Comparison of ENCODE assay signal across 8 cellular contexts in the genomic region with DNA sequence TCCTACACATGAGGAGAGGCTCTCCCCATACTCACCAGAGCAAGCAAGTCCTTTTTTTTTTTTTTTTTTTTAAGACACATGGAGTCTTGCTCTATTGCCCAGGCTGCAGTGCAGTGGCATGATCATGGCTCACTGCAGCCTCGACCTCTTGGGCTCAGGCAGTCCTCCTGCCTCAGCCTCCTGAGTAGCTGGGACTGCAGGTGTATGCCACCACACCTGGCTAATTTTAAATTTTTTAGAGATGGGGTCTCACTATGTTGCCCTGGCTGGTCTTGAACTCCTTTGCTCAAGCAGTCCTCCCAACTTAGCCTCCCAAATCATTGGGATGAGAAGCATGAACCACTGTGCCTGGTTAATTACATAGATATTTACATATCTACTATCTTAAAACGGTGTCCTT. TPM values are rescaled to one million over a fixed set of nuclear protein-coding genes. Genes with fewer than 3 reads are reported as not detected.
DNase-seq lines count a peak whose midpoint lies in the region; ATAC-seq and TF ChIP-seq lines count a peak whose summit lies in the region.
"Not testable (repeated sequence)": the region's sequence is repeated elsewhere in the genome, so short reads cannot be mapped to it uniquely, and the experiment has no call there.
"Had no signal": no experiment of that assay in that cellular context is flagged by ENCODE, and none has a peak within 500 bp of the region (broad histone marks: within the 10 kb centered on the region; RNA-seq: fewer than 3 reads in every experiment).

No MANE protein-coding gene starts in this region.

- peaks cover 14% of the 10 kb centered on the region for H3K36me3 Mint-ChIP-seq in CD4-positive, CD25-positive, alpha-beta regulatory T cell
- not testable (repeated sequence) for H3K36me3 Mint-ChIP-seq in HFFc6 (ENCODE audit: low read depth); WTC11; central memory CD8-positive, alpha-beta T cell (ENCODE audit: insufficient read depth); natural killer cell; stimulated activated effector memory CD8-positive, alpha-beta T cell treated with anti-CD3 and anti-CD28 coated beads, Interleukin-12 subunit alpha, Interleukin-12 subunit beta, amount 100 ng/mL, for 72 hours
- peaks cover 34% of the 10 kb centered on the region for H3K36me3 Mint-ChIP-seq in activated CD8-positive, alpha-beta memory T cell treated with anti-CD3 and anti-CD28 coated beads, Interleukin-2, amount 10 ng/mL, durations not matched to agents 7 days and 5 days

- peak overlapping the region; percentile 90 for H3K27ac ChIP-seq in CD4-positive, CD25-positive, alpha-beta regulatory T cell (ENCODE audit: insufficient read depth, low read length, poor library complexity, severe bottlenecking)

- H3K4me3 ChIP-seq in CD4-positive, CD25-positive, alpha-beta regulatory T cell (ENCODE audit: low read depth, low read length) = not testable (repeated sequence)

- not testable (repeated sequence) for H3K27me3 ChIP-seq in CD4-positive, CD25-positive, alpha-beta regulatory T cell (ENCODE audit: control insufficient read depth, insufficient read depth, low read length)

- not testable (repeated sequence) for H3K9me3 ChIP-seq in CD4-positive, CD25-positive, alpha-beta regulatory T cell (ENCODE audit: control insufficient read depth in 2 of 2, low read length in 2 of 2)

- not testable (repeated sequence) for H3K36me3 ChIP-seq in CD4-positive, CD25-positive, alpha-beta regulatory T cell (ENCODE audit: control insufficient read depth, insufficient read depth, low read length)

- peaks cover 27 to 69% (median 55%) of the 10 kb centered on the region in 4 donors for H3K4me1 Mint-ChIP-seq in CD4-positive, CD25-positive, alpha-beta regulatory T cell
- H3K4me1 Mint-ChIP-seq in HFFc6 (ENCODE audit: low read depth) (peaks cover 76% of the 10 kb centered on the region), WTC11 (peaks cover 15% of the 10 kb centered on the region), natural killer cell (peaks cover 30 to 31% of the 10 kb centered on the region in 2 donors)
- H3K4me1 Mint-ChIP-seq in activated CD8-positive, alpha-beta memory T cell treated with anti-CD3 and anti-CD28 coated beads, Interleukin-2, amount 10 ng/mL, durations not matched to agents 7 days and 5 days = peaks cover 64% of the 10 kb centered on the region
- peaks cover 27% of the 10 kb centered on the region for H3K4me1 Mint-ChIP-seq in central memory CD8-positive, alpha-beta T cell
- H3K4me1 Mint-ChIP-seq in stimulated activated effector memory CD8-positive, alpha-beta T cell treated with anti-CD3 and anti-CD28 coated beads, Interleukin-12 subunit alpha, Interleukin-12 subunit beta, amount 100 ng/mL, for 72 hours = peaks cover 32% of the 10 kb centered on the region

- H3K27me3 Mint-ChIP-seq in CD4-positive, CD25-positive, alpha-beta regulatory T cell; HFFc6 (ENCODE audit: insufficient read depth); WTC11 (ENCODE audit: low read depth); activated CD8-positive, alpha-beta memory T cell treated with anti-CD3 and anti-CD28 coated beads, Interleukin-2, amount 10 ng/mL, durations not matched to agents 7 days and 5 days; central memory CD8-positive, alpha-beta T cell; natural killer cell (ENCODE audit: low read depth in 2 of 2): not testable (repeated sequence)

- CTCF ChIA-PET in WTC11 (lab: Charles Lee) = interaction anchor here (0.7 to 2.0 kb wide), 10 partner anchors 10 to 99 kb away, joined by 4 to 43 read pairs (median 6); partner anchors contain the start of gene APOLD1
- CTCF ChIA-PET in activated CD8-positive, alpha-beta memory T cell treated with anti-CD3 and anti-CD28 coated beads, Interleukin-2, amount 10 ng/mL, durations not matched to agents 7 days and 5 days (lab: Charles Lee) = interaction anchor here (0.6 to 2.8 kb wide), 12 partner anchors 20 to 354 kb away, joined by 3 to 22 read pairs (median 6); partner anchors contain the start of gene CDKN1B

- intact Hi-C loops in natural killer cell (cut with micrococcal nuclease) = not testable (repeated sequence)

- ATAC-seq in CD4-positive, CD25-positive, alpha-beta regulatory T cell (ENCODE audit: low read depth in 2 of 2); WTC11; activated CD8-positive, alpha-beta memory T cell treated with anti-CD3 and anti-CD28 coated beads, Interleukin-2, amount 10 ng/mL, durations not matched to agents 7 days and 5 days; central memory CD8-positive, alpha-beta T cell (replicated peaks; ENCODE audit: extremely low read depth, poor library complexity, severe bottlenecking); natural killer cell; stimulated activated effector memory CD8-positive, alpha-beta T cell treated with anti-CD3 and anti-CD28 coated beads, Interleukin-12 subunit alpha, Interleukin-12 subunit beta, amount 100 ng/mL, for 72 hours: not testable (repeated sequence)

- not testable (repeated sequence) for H3K9me3 Mint-ChIP-seq in CD4-positive, CD25-positive, alpha-beta regulatory T cell; HFFc6; WTC11; activated CD8-positive, alpha-beta memory T cell treated with anti-CD3 and anti-CD28 coated beads, Interleukin-2, amount 10 ng/mL, durations not matched to agents 7 days and 5 days (ENCODE audit: low read depth); central memory CD8-positive, alpha-beta T cell; natural killer cell; stimulated activated effector memory CD8-positive, alpha-beta T cell treated with anti-CD3 and anti-CD28 coated beads, Interleukin-12 subunit alpha, Interleukin-12 subunit beta, amount 100 ng/mL, for 72 hours

- DNase-seq in CD4-positive, CD25-positive, alpha-beta regulatory T cell; HFFc6; WTC11 (ENCODE audit: low spot score); activated CD8-positive, alpha-beta memory T cell treated with anti-CD3 and anti-CD28 coated beads, Interleukin-2, amount 10 ng/mL, durations not matched to agents 7 days and 5 days; central memory CD8-positive, alpha-beta T cell (ENCODE audit: low spot score in 2 of 2); natural killer cell; stimulated activated effector memory CD8-positive, alpha-beta T cell treated with anti-CD3 and anti-CD28 coated beads, Interleukin-12 subunit alpha, Interleukin-12 subunit beta, amount 100 ng/mL, for 72 hours (ENCODE audit: low spot score in 2 of 2): not testable (repeated sequence)

- H3K4me1 ChIP-seq in CD4-positive, CD25-positive, alpha-beta regulatory T cell (ENCODE audit: control insufficient read depth, insufficient read depth, low read length, poor library complexity, severe bottlenecking) = peaks cover 42% of the 10 kb centered on the region

- H3K27ac Mint-ChIP-seq in CD4-positive, CD25-positive, alpha-beta regulatory T cell = peak overlapping the region in 1 of 3 donors; percentile 90
- H3K27ac Mint-ChIP-seq in HFFc6 = peak overlapping the region; percentile 44
- not testable (repeated sequence) for H3K27ac Mint-ChIP-seq in WTC11
- H3K27ac Mint-ChIP-seq in activated CD8-positive, alpha-beta memory T cell treated with anti-CD3 and anti-CD28 coated beads, Interleukin-2, amount 10 ng/mL, durations not matched to agents 7 days and 5 days = peak overlapping the region; percentile 98
- peak overlapping the region; percentile 87 for H3K27ac Mint-ChIP-seq in central memory CD8-positive, alpha-beta T cell (ENCODE audit: low read depth)
- H3K27ac Mint-ChIP-seq in natural killer cell = peak overlapping the region; percentile 94
- peak overlapping the region; percentile 79 for H3K27ac Mint-ChIP-seq in stimulated activated effector memory CD8-positive, alpha-beta T cell treated with anti-CD3 and anti-CD28 coated beads, Interleukin-12 subunit alpha, Interleukin-12 subunit beta, amount 100 ng/mL, for 72 hours

- POLR2A ChIA-PET in WTC11 (lab: Charles Lee) = not testable (repeated sequence)

- TF ChIP-seq CTCF in HFFc6 (IDR thresholded peaks at IDR 0.05); WTC11 (IDR thresholded peaks at IDR 0.05); natural killer cell (IDR thresholded peaks at IDR 0.05): not testable (repeated sequence)

- H3K4me3 Mint-ChIP-seq in CD4-positive, CD25-positive, alpha-beta regulatory T cell = peak overlapping the region in 2 of 4 donors; percentile 24 to 77
- H3K4me3 Mint-ChIP-seq in HFFc6; WTC11; activated CD8-positive, alpha-beta memory T cell treated with anti-CD3 and anti-CD28 coated beads, Interleukin-2, amount 10 ng/mL, durations not matched to agents 7 days and 5 days; central memory CD8-positive, alpha-beta T cell; natural killer cell: not testable (repeated sequence)
- H3K4me3 Mint-ChIP-seq in stimulated activated effector memory CD8-positive, alpha-beta T cell treated with anti-CD3 and anti-CD28 coated beads, Interleukin-12 subunit alpha, Interleukin-12 subunit beta, amount 100 ng/mL, for 72 hours = peak overlapping the region; percentile 49

RNA-seq across cellular contexts. Expression of gene CDKN1B, which starts 21.0 kb away (rescaled TPM):
- total RNA-seq in CD4-positive, CD25-positive, alpha-beta regulatory T cell = 391 TPM
- polyA plus RNA-seq in CD4-positive, CD25-positive, alpha-beta regulatory T cell = 10 to 100 TPM; 13.4 to 41.7 (median 21.1) TPM
- 10 to 100 TPM; 22.9 to 31.4 (median 29.7) TPM for total RNA-seq in HFFc6 (2021; fragmentation: NEBNext Ultra II Directional; extraction: Animal tissue kit (Norgen Biotek cat#: 25700))
- total RNA-seq in WTC11 (2021) (34.2 to 38.4 TPM (median 34.8 TPM) in 3 replicates), natural killer cell (100 to 1,000 TPM; 119 to 207 (median 130) TPM)
- 100 to 1,000 TPM in 1 of 2 experiments, 10 to 100 TPM in 1; 99.2 to 105 TPM for total RNA-seq in activated CD8-positive, alpha-beta memory T cell treated with anti-CD3 and anti-CD28 coated beads, Interleukin-2, amount 10 ng/mL, durations not matched to agents 7 days and 5 days

RNA-seq across cellular contexts. Expression of gene GPR19, which starts 42.2 kb away (rescaled TPM):
- total RNA-seq in CD4-positive, CD25-positive, alpha-beta regulatory T cell = 5.8 TPM
- polyA plus RNA-seq in CD4-positive, CD25-positive, alpha-beta regulatory T cell = 1 to 10 TPM; 3.5 to 6.1 (median 4.0) TPM
- total RNA-seq in HFFc6 (2021; fragmentation: NEBNext Ultra II Directional; extraction: Animal tissue kit (Norgen Biotek cat#: 25700)) = under 1 TPM in 3 of 6 experiments, not detected in 3; 0.15 to 0.31 (median 0.26) TPM
- total RNA-seq in WTC11 (2021) (10.4 to 16.4 TPM (median 14.2 TPM) in 3 replicates), natural killer cell (1 to 10 TPM in 2 of 3 donors, under 1 TPM in 1; 0.45 to 2.6 (median 2.2) TPM)
- 10 to 100 TPM; 15.1 to 16.8 TPM for total RNA-seq in activated CD8-positive, alpha-beta memory T cell treated with anti-CD3 and anti-CD28 coated beads, Interleukin-2, amount 10 ng/mL, durations not matched to agents 7 days and 5 days
- total RNA-seq: GM23248 had no signal

RNA-seq across cellular contexts. Expression of gene APOLD1, which starts 47.3 kb away (rescaled TPM):
- 3.9 TPM for total RNA-seq in CD4-positive, CD25-positive, alpha-beta regulatory T cell
- polyA plus RNA-seq in CD4-positive, CD25-positive, alpha-beta regulatory T cell = 1 to 10 TPM; 1.9 to 3.1 (median 2.7) TPM
- 1 to 10 TPM; 5.0 to 8.6 (median 6.6) TPM for total RNA-seq in HFFc6 (2021; fragmentation: NEBNext Ultra II Directional; extraction: Animal tissue kit (Norgen Biotek cat#: 25700))
- total RNA-seq in WTC11 (2021) (0.44 to 1.1 TPM (median 0.62 TPM) in 3 replicates), natural killer cell (1 to 10 TPM in 2 of 3 donors, under 1 TPM in 1; 0.70 to 1.6 (median 1.6) TPM)
- total RNA-seq in activated CD8-positive, alpha-beta memory T cell treated with anti-CD3 and anti-CD28 coated beads, Interleukin-2, amount 10 ng/mL, durations not matched to agents 7 days and 5 days = 10 to 100 TPM in 1 of 2 experiments, 1 to 10 TPM in 1; 7.2 to 13.5 TPM
